14 cellular contexts compared by ENCODE assay signal in genomic region chr3:47082519-47082918, GRCh38.
DNase-seq lines count a peak whose midpoint lies in the region; ATAC-seq, FAIRE-seq and TF ChIP-seq lines count a peak whose summit lies in the region.
"Had no signal": no experiment of that assay in that cellular context is flagged by ENCODE, and none has a peak within 500 bp of the region (broad histone marks: within the 10 kb centered on the region; RNA-seq: fewer than 3 reads in every experiment).

No MANE protein-coding gene starts in this region.

- no peak for TF ChIP-seq CTCF in foreskin fibroblast (IDR thresholded peaks at IDR 0.05; ENCODE audit: low read depth, low read length)

- FAIRE-seq in GM19239 (lab: Jason Lieb, UNC): peak; percentile 86

- ATAC-seq in Right ventricle myocardium inferior: no peak

- no peak overlapping the region for H3K4me3 ChIP-seq in foreskin fibroblast (ENCODE audit: low read depth in 1 of 2, low read length in 2 of 2)
- H3K4me3 ChIP-seq: hepatocyte had no signal

- DNase-seq in CD1c-positive myeloid dendritic cell (ENCODE audit: extremely low spot score): peak; percentile 37
- no peak for DNase-seq in GM19239 (ENCODE audit: insufficient read length, low spot score)
- peak; percentile 46 for DNase-seq in OCI-M1 (lab: John Stamatoyannopoulos, UW)
- DNase-seq in foreskin fibroblast: peak; percentile 45 to 53
- no peak for DNase-seq in stimulated activated CD4-positive, alpha-beta T cell treated with anti-CD3 and anti-CD28 coated beads, Interleukin-1b, Interleukin-23, amount 100 ng/mL, for 48 hours
- DNase-seq in NCI-H1694 (lab: John Stamatoyannopoulos, UW): no peak
- no peak for DNase-seq in Right ventricle myocardium inferior (ENCODE audit: missing footprints)
- DNase-seq in HK-2 (ENCODE audit: unreplicated experiment): no peak
- DNase-seq: activated CD8-positive, alpha-beta memory T cell treated with anti-CD3 and anti-CD28 coated beads, Interleukin-2, amount 50 U/mL, for 48 hours; dermis blood vessel endothelial cell; DMS153; NCI-H446 treated with DMSO at 0.1 percent for 48 hours; SW 1271 had no signal

- intact Hi-C loops in Right ventricle myocardium inferior (cut with DNase I): no loop called here

Comparison
In these comparisons a context has a peak if more than half of its experiments do, and no peak if none do; other contexts are left out.
1. DNase-seq: peak in CD1c-positive myeloid dendritic cell (single experiment), OCI-M1 (single experiment) and foreskin fibroblast (2 of 2); none in GM19239 (single experiment), stimulated activated CD4-positive, alpha-beta T cell treated with anti-CD3 and anti-CD28 coated beads, Interleukin-1b, Interleukin-23, amount 100 ng/mL, for 48 hours (single experiment), NCI-H1694 (single experiment), Right ventricle myocardium inferior (single experiment) and HK-2 (single experiment).